In genomic region chr2:8576525-8577157, GRCh38 we compare ENCODE assay signal across 8 cellular contexts.
DNase-seq lines count a peak whose midpoint lies in the region; ATAC-seq, FAIRE-seq and TF ChIP-seq lines count a peak whose summit lies in the region.

No MANE protein-coding gene starts in this region.

- WGBS in trophoblast cell (ENCODE audit: extremely low coverage, insufficient coverage, insufficient read length): no CpG with 5 or more reads among the region's 12 CpGs

- no peak overlapping the region for H3K27ac ChIP-seq in trophoblast cell (ENCODE audit: low read depth, low read length)

- no peak for FAIRE-seq in HTR-8/SVneo (lab: Jason Lieb, UNC)

- H3K79me2 ChIP-seq in trophoblast cell (ENCODE audit: control insufficient read depth, insufficient read depth, low read length, poor library complexity): peaks cover 10% of the 10 kb centered on the region

- in situ Hi-C loops in KBM-7 (cut with MboI; ENCODE audit: low pct_unique_long_range_greater_than_20kb, low sequenced_read_pairs): no loop called here

- H3K14ac ChIP-seq in trophoblast cell (ENCODE audit: low read length): peak overlapping the region; percentile 29

- H4K12ac ChIP-seq in trophoblast cell (ENCODE audit: low read depth, low read length): no peak overlapping the region

- no peak overlapping the region for H2AFZ ChIP-seq in trophoblast cell (ENCODE audit: insufficient read depth, low read length, poor library complexity)

- peaks cover 4% of the 10 kb centered on the region for H3K27me3 Mint-ChIP-seq in activated T-helper 2 cell treated with anti-CD3 and anti-CD28 coated beads, Interferon-gamma antibody, Interleukin-2, Interleukin-4, amounts not matched to agents 10 μg/mL and 5 μg/mL and 100 μg/mL, durations not matched to agents 14 hours and 24 hours and 36 hours (ENCODE audit: low read depth)
- H3K27me3 Mint-ChIP-seq in nephron progenitor cell (ENCODE audit: low read depth, poor library complexity): peaks cover 15% of the 10 kb centered on the region

- H3K9me3 ChIP-seq in trophoblast cell (ENCODE audit: insufficient read depth, low read depth, low read length): no peaks in the 10 kb centered on the region

- H2AK5ac ChIP-seq in trophoblast cell (ENCODE audit: low read length): peak overlapping the region; percentile 56

- H3K4me1 Mint-ChIP-seq in activated T-helper 2 cell treated with anti-CD3 and anti-CD28 coated beads, Interferon-gamma antibody, Interleukin-2, Interleukin-4, amounts not matched to agents 10 μg/mL and 5 μg/mL and 100 μg/mL, durations not matched to agents 14 hours and 24 hours and 36 hours (ENCODE audit: low read depth): peaks cover 43% of the 10 kb centered on the region
- H3K4me1 Mint-ChIP-seq in nephron progenitor cell: peaks cover 97% of the 10 kb centered on the region

- no peak overlapping the region for H3K4me3 ChIP-seq in trophoblast cell (ENCODE audit: low read depth, low read length)

- TF ChIP-seq CTCF in GM10266 (IDR thresholded peaks at IDR 0.05; ENCODE audit: control insufficient read depth, insufficient read depth, low read depth, missing control alignments): no peak
- no peak for TF ChIP-seq CTCF in nephron progenitor cell (IDR thresholded peaks at IDR 0.05)

- no peak overlapping the region for H3K9ac ChIP-seq in trophoblast cell (ENCODE audit: low read length)

- H3K4me1 ChIP-seq in trophoblast cell (ENCODE audit: control insufficient read depth in 1 of 2, insufficient read depth in 2 of 2, low read length in 2 of 2): peaks cover 45 to 55% of the 10 kb centered on the region in 2 experiments

- no peak overlapping the region for H3K23ac ChIP-seq in trophoblast cell (ENCODE audit: low read length)

- no peak overlapping the region for H3K4me2 ChIP-seq in trophoblast cell (ENCODE audit: low read length)

- H3K27ac Mint-ChIP-seq in activated T-helper 2 cell treated with anti-CD3 and anti-CD28 coated beads, Interferon-gamma antibody, Interleukin-2, Interleukin-4, amounts not matched to agents 10 μg/mL and 5 μg/mL and 100 μg/mL, durations not matched to agents 14 hours and 24 hours and 36 hours: peak overlapping the region; percentile 54
- H3K27ac Mint-ChIP-seq in nephron progenitor cell: no peak overlapping the region

- H3K4ac ChIP-seq in trophoblast cell (ENCODE audit: low read depth, low read length): peak overlapping the region; percentile 16

- no peak overlapping the region for H2BK5ac ChIP-seq in trophoblast cell (ENCODE audit: low read depth, low read length, poor library complexity)

- H3K18ac ChIP-seq in trophoblast cell (ENCODE audit: low read length): no peak overlapping the region

- no peak overlapping the region for H4K8ac ChIP-seq in trophoblast cell (ENCODE audit: low read depth, low read length)

- no peaks in the 10 kb centered on the region for H3K9me3 Mint-ChIP-seq in activated T-helper 2 cell treated with anti-CD3 and anti-CD28 coated beads, Interferon-gamma antibody, Interleukin-2, Interleukin-4, amounts not matched to agents 10 μg/mL and 5 μg/mL and 100 μg/mL, durations not matched to agents 14 hours and 24 hours and 36 hours
- H3K9me3 Mint-ChIP-seq in nephron progenitor cell: no peaks in the 10 kb centered on the region

- DNase-seq in KBM-7: peak; percentile 63
- no peak for DNase-seq in activated T-helper 2 cell treated with anti-CD3 and anti-CD28 coated beads, Interferon-gamma antibody, Interleukin-2, Interleukin-4, amounts not matched to agents 10 μg/mL and 5 μg/mL and 100 μg/mL, durations not matched to agents 14 hours and 24 hours and 36 hours (ENCODE audit: low spot score)
- DNase-seq in trophoblast cell: peak in 1 of 2 donors; percentile 31
- no peak for DNase-seq in HTR-8/SVneo (ENCODE audit: insufficient read length, low spot score)
- DNase-seq in NCI-H2227 (lab: John Stamatoyannopoulos, UW; ENCODE audit: unreplicated experiment): no peak
- no peak for DNase-seq in GM10266 (ENCODE audit: extremely low spot score)
- no peak for DNase-seq in nephron progenitor cell

- no peaks in the 10 kb centered on the region for H3K36me3 Mint-ChIP-seq in activated T-helper 2 cell treated with anti-CD3 and anti-CD28 coated beads, Interferon-gamma antibody, Interleukin-2, Interleukin-4, amounts not matched to agents 10 μg/mL and 5 μg/mL and 100 μg/mL, durations not matched to agents 14 hours and 24 hours and 36 hours (ENCODE audit: low read depth)
- no peaks in the 10 kb centered on the region for H3K36me3 Mint-ChIP-seq in nephron progenitor cell (ENCODE audit: low read depth)

- H2BK120ac ChIP-seq in trophoblast cell (ENCODE audit: insufficient read depth, low read length, poor library complexity): peak overlapping the region; percentile 69

- H4K91ac ChIP-seq in trophoblast cell (ENCODE audit: low read depth, low read length): peak overlapping the region; percentile 53

- H3K4me3 Mint-ChIP-seq in activated T-helper 2 cell treated with anti-CD3 and anti-CD28 coated beads, Interferon-gamma antibody, Interleukin-2, Interleukin-4, amounts not matched to agents 10 μg/mL and 5 μg/mL and 100 μg/mL, durations not matched to agents 14 hours and 24 hours and 36 hours (ENCODE audit: low read depth): no peak overlapping the region
- H3K4me3 Mint-ChIP-seq in nephron progenitor cell: no peak overlapping the region

- H3K36me3 ChIP-seq in trophoblast cell (ENCODE audit: control insufficient read depth in 1 of 2, insufficient read depth in 2 of 2, low read length in 2 of 2): no peaks in the 10 kb centered on the region

- no peaks in the 10 kb centered on the region for H3K27me3 ChIP-seq in trophoblast cell (ENCODE audit: insufficient read depth, low read length)

- ATAC-seq in GM18502 (IDR thresholded peaks at IDR 0.05; ENCODE audit: poor library complexity, unreplicated experiment): peak; percentile 56

- H2BK12ac ChIP-seq in trophoblast cell (ENCODE audit: low read length): peak overlapping the region; percentile 84

- H3K79me1 ChIP-seq in trophoblast cell (ENCODE audit: low read length): peaks cover 50% of the 10 kb centered on the region

- intact Hi-C loops in activated T-helper 2 cell treated with anti-CD3 and anti-CD28 coated beads, Interferon-gamma antibody, Interleukin-2, Interleukin-4, amounts not matched to agents 10 μg/mL and 5 μg/mL and 100 μg/mL, durations not matched to agents 14 hours and 24 hours and 36 hours (cut with micrococcal nuclease): no loop called here
